8 cellular contexts compared by ENCODE assay signal in the genomic region with DNA sequence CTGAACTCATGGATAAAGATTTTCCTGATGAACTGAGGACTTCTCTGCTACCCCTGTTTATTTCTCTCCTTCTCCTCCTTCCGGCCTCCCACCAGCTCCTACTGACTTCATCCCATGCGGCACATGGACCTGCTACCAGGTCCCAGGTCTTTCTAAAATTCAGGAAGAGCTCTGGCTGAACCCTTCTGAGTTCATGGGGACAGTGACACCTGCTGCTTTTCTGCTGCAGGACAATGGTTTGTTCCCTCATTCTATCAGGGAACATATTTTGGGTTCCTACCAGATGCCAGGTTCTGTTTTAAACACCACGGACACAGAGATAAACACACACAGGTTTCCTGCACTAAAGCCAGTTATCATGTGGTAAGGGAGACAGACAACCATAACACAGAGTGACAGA.
DNase-seq lines count a peak whose midpoint lies in the region; ATAC-seq and TF ChIP-seq lines count a peak whose summit lies in the region.
"Had no signal": no experiment of that assay in that cellular context is flagged by ENCODE, and none has a peak within 500 bp of the region (broad histone marks: within the 10 kb centered on the region; RNA-seq: fewer than 3 reads in every experiment).

No MANE protein-coding gene starts in this region.

- DNase-seq in GM23338 (ENCODE audit: low spot score) (peak; percentile 50), RWPE2 (ENCODE audit: low spot score) (no peak), foreskin keratinocyte (no peak)
- no peak for DNase-seq in activated CD4-positive, CD25-positive, alpha-beta regulatory T cell treated with anti-CD3 and anti-CD28 coated beads, Interleukin-2, amount 50 U/mL, for 72 hours
- DNase-seq: HCEC 1CT had no signal

- peaks cover 6% of the 10 kb centered on the region; the same call in 1 of the 2 replicates for H3K4me1 ChIP-seq in GM23338 (ENCODE audit: insufficient read depth)
- no peaks in the 10 kb centered on the region for H3K4me1 ChIP-seq in RWPE2 (ENCODE audit: insufficient read depth, poor library complexity, severe bottlenecking)
- no peaks in the 10 kb centered on the region for H3K4me1 ChIP-seq in foreskin keratinocyte
- peaks cover 0 to 4% (median 4%) of the 10 kb centered on the region in 3 donors for H3K4me1 ChIP-seq in skeletal muscle tissue (ENCODE audit: control insufficient read depth in 3 of 3, insufficient read depth in 3 of 3, low read length in 3 of 3)

- H3K36me3 ChIP-seq in GM23338 (ENCODE audit: insufficient read depth) (no peaks in the 10 kb centered on the region), RWPE2 (ENCODE audit: low read depth) (no peaks in the 10 kb centered on the region), skeletal muscle tissue (ENCODE audit: control insufficient read depth in 3 of 3, insufficient read depth in 3 of 3, low read length in 3 of 3) (no peaks in the 10 kb centered on the region)

- H3K27me3 ChIP-seq in GM23338 (ENCODE audit: insufficient read depth) (no peaks in the 10 kb centered on the region), RWPE2 (ENCODE audit: insufficient read depth, poor library complexity, severe bottlenecking) (no peaks in the 10 kb centered on the region), foreskin keratinocyte (peaks cover 14% of the 10 kb centered on the region), skeletal muscle tissue (ENCODE audit: control insufficient read depth in 3 of 3, insufficient read depth in 3 of 3, low read length in 3 of 3) (no peaks in the 10 kb centered on the region)

- no peak overlapping the region for H2AFZ ChIP-seq in GM23338

- H3K4me1 Mint-ChIP-seq in GM23338: peaks cover 18% of the 10 kb centered on the region

- no peaks in the 10 kb centered on the region for H4K20me1 ChIP-seq in GM23338 (replicated peaks; ENCODE audit: insufficient read depth)

- H3K9me3 ChIP-seq in RWPE2 (ENCODE audit: severe bottlenecking) (no peaks in the 10 kb centered on the region), skeletal muscle tissue (ENCODE audit: control insufficient read depth in 3 of 3, low read length in 3 of 3) (no peaks in the 10 kb centered on the region)

- no peak overlapping the region for H3K4me3 Mint-ChIP-seq in GM23338

- peaks cover 5% of the 10 kb centered on the region for H3K27me3 Mint-ChIP-seq in GM23338 (ENCODE audit: insufficient read depth, low read depth, poor library complexity)

- peak; percentile 59 for ATAC-seq in GM23338
- no peak for ATAC-seq in RWPE2 (ENCODE audit: low read depth)
- no peak for ATAC-seq in foreskin keratinocyte
- ATAC-seq in HG03159 (IDR thresholded peaks at IDR 0.05; ENCODE audit: unreplicated experiment): no peak
- no peak for ATAC-seq in HG02840 (IDR thresholded peaks at IDR 0.05; ENCODE audit: low FRiP score, unreplicated experiment)

- H3K4me3 ChIP-seq in GM23338: no peak overlapping the region
- no peak overlapping the region for H3K4me3 ChIP-seq in RWPE2 (ENCODE audit: severe bottlenecking)
- H3K4me3 ChIP-seq in skeletal muscle tissue (ENCODE audit: low read length in 3 of 3): no peak overlapping the region

- H3K27ac ChIP-seq in GM23338 (ENCODE audit: low read depth) (no peak overlapping the region), RWPE2 (ENCODE audit: poor library complexity, severe bottlenecking) (no peak overlapping the region), foreskin keratinocyte (no peak overlapping the region), skeletal muscle tissue (ENCODE audit: low read depth, low read length) (peak overlapping the region; percentile 36)

- H3K4me2 ChIP-seq in GM23338: no peak overlapping the region

- H3F3A ChIP-seq in GM23338 (replicated peaks; ENCODE audit: low read depth): no peaks in the 10 kb centered on the region

- H3K36me3 Mint-ChIP-seq in GM23338 (ENCODE audit: low read depth): no peaks in the 10 kb centered on the region

- H3K9me3 Mint-ChIP-seq in GM23338: no peaks in the 10 kb centered on the region

- no peak overlapping the region for H3K27ac Mint-ChIP-seq in GM23338

- peaks cover 4% of the 10 kb centered on the region; the same call in 1 of the 2 replicates for H3K9me2 ChIP-seq in GM23338 (ENCODE audit: insufficient read depth)

- TF ChIP-seq CTCF in GM23338 (conservative IDR thresholded peaks at IDR 0.05; ENCODE audit: low read depth in 2 of 2): peak; percentile 48 to 66
- TF ChIP-seq CTCF in RWPE2 (IDR thresholded peaks at IDR 0.05; ENCODE audit: poor library complexity, severe bottlenecking): peak; percentile 20
- TF ChIP-seq CTCF in foreskin keratinocyte (conservative IDR thresholded peaks at IDR 0.05): peak; percentile 36

- no peak overlapping the region for H3K9ac ChIP-seq in skeletal muscle tissue (ENCODE audit: low read depth in 1 of 3, low read length in 3 of 3)

- H3K79me2 ChIP-seq in GM23338 (replicated peaks; ENCODE audit: insufficient read depth): no peaks in the 10 kb centered on the region

TF ChIP-seq in GM23338, 12 proteins besides CTCF, POLR2A, EP300 and RAD21 (continues in another document):
- TF ChIP-seq STAT1 (IDR thresholded peaks at IDR 0.05; ENCODE audit: unreplicated experiment) (no peak), NANOG (IDR thresholded peaks at IDR 0.05; ENCODE audit: borderline replicate concordance) (no peak), CREB1 (CRISPR knock-in tag; IDR thresholded peaks at IDR 0.05; ENCODE audit: low read depth) (no peak), ZNF114 (CRISPR knock-in tag; IDR thresholded peaks at IDR 0.05) (no peak), POLR2AphosphoS5 (IDR thresholded peaks at IDR 0.05; ENCODE audit: low read depth) (no peak), EZH2phosphoT487 (IDR thresholded peaks at IDR 0.05; ENCODE audit: unreplicated experiment) (no peak), EZH2 (IDR thresholded peaks at IDR 0.05; ENCODE audit: low read depth, unreplicated experiment) (no peak), JUNB (IDR thresholded peaks at IDR 0.05; ENCODE audit: unreplicated experiment) (no peak)
- TF ChIP-seq, protein P1, sequence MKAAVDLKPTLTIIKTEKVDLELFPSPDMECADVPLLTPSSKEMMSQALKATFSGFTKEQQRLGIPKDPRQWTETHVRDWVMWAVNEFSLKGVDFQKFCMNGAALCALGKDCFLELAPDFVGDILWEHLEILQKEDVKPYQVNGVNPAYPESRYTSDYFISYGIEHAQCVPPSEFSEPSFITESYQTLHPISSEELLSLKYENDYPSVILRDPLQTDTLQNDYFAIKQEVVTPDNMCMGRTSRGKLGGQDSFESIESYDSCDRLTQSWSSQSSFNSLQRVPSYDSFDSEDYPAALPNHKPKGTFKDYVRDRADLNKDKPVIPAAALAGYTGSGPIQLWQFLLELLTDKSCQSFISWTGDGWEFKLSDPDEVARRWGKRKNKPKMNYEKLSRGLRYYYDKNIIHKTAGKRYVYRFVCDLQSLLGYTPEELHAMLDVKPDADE (IDR thresholded peaks at IDR 0.05): no peak
